In genomic region chr12:49187184-49187583, GRCh38 we compare ENCODE assay signal across 7 cellular contexts.
DNase-seq lines count a peak whose midpoint lies in the region; ATAC-seq lines count a peak whose summit lies in the region.

No MANE protein-coding gene starts in this region.

- no peak for ATAC-seq in HG02610 (IDR thresholded peaks at IDR 0.05; ENCODE audit: unreplicated experiment)
- no peak for ATAC-seq in GM19351 (IDR thresholded peaks at IDR 0.05; ENCODE audit: unreplicated experiment)

- peak; percentile 36 for DNase-seq in GM04504 (ENCODE audit: low read depth)
- peak; percentile 65 to 71 for DNase-seq in NCI-H446 (lab: John Stamatoyannopoulos, UW)
- peak; percentile 94 for DNase-seq in cerebellar cortex (ENCODE audit: low spot score)
- DNase-seq in left kidney (ENCODE audit: low read depth, low spot score) = peak; percentile 77
- peak; percentile 55 for DNase-seq in stromal cell of bone marrow (ENCODE audit: low read depth)

Comparison
In these comparisons a context has a peak if more than half of its experiments do, and no peak if none do; other contexts are left out.
1. DNase-seq: peak in every context shown above with its lines; median percentile 94 in cerebellar cortex; 77 in left kidney; 68 in NCI-H446; 55 in stromal cell of bone marrow; 36 in GM04504.